Comparison of ENCODE assay signal across 8 cellular contexts in the genomic region with DNA sequence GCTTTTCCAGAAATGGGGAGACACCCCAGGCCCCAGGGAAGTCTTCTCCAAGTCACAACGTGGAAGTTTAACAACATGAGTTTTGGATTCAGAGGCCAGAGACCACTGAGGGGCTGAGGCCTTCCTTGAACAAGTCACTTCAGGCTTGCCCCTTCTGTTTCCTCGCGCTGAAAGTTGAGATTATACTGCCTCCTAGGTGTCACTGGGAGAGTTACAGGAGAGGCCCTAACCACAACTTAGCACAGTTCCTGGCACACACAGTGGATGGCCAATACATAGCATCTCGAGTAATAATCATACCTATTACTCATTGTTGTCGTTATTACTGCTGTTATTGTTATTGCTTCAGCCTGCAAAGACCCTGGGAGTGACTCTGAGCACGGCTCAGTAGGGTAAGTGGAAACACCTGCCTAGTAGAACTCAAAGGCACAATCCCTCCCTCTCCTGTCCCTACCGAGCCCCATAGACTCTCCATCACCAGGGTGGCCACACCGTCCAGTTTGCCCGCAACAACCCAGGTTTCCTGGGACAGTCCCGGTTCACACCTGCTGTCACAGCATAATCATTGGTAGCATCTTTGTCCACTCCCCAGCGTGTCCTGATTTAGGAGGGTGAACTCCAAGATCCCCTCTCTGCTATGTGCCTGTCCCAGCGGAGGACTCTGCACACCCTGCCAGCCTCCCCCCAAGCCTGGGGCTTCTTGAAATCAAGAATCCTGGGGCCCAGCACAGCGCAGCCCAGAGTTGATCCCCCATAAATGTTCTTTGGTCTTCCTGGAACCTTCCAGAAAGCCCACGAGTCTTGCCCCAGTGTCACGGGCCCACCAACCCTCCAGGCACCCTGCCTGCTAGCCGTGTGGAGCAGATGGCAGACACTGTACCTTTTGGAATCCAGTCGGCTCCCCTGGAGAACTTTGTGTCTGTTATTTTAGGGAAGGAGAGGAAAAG.
DNase-seq lines count a peak whose midpoint lies in the region; ATAC-seq and TF ChIP-seq lines count a peak whose summit lies in the region.

No MANE protein-coding gene starts in this region.

- H3K27me3 Mint-ChIP-seq in CD8-positive, alpha-beta T cell (ENCODE audit: low read depth), result no peaks in the 10 kb centered on the region
- H3K27me3 Mint-ChIP-seq in activated CD8-positive, alpha-beta T cell treated with anti-CD3 and anti-CD28 coated beads for 36 hours, result no peaks in the 10 kb centered on the region

- peak overlapping the region; percentile 37 for H3K27ac Mint-ChIP-seq in CD8-positive, alpha-beta T cell
- H3K27ac Mint-ChIP-seq in activated CD8-positive, alpha-beta T cell treated with anti-CD3 and anti-CD28 coated beads for 36 hours, result no peak overlapping the region

- no peak for ATAC-seq in CD8-positive, alpha-beta T cell
- peak; percentile 77 for ATAC-seq in activated CD8-positive, alpha-beta T cell treated with anti-CD3 and anti-CD28 coated beads for 36 hours
- no peak for ATAC-seq in GM18517 (IDR thresholded peaks at IDR 0.05; ENCODE audit: unreplicated experiment)
- no peak for ATAC-seq in HG02588 (IDR thresholded peaks at IDR 0.05; ENCODE audit: unreplicated experiment)

- H3K4me1 ChIP-seq in CD8-positive, alpha-beta T cell (ENCODE audit: insufficient read depth, low read length), result no peaks in the 10 kb centered on the region
- H3K4me1 ChIP-seq in HAP-1 (no peaks in the 10 kb centered on the region), tibial artery (peaks cover 0 to 8% (median 0%) of the 10 kb centered on the region in 4 donors)

- DNase-seq in CD8-positive, alpha-beta T cell, result no peak
- DNase-seq in HAP-1 (ENCODE audit: low spot score in 2 of 2), result peak; percentile 11 to 26
- DNase-seq in activated CD8-positive, alpha-beta T cell treated with anti-CD3 and anti-CD28 coated beads for 36 hours, result no peak
- peak; percentile 63 for DNase-seq in iPS-NIHi11 (ENCODE audit: low spot score)
- DNase-seq in tibial artery, result no peak
- no peak for DNase-seq in HuH-7.5 (ENCODE audit: low spot score)

- H3K27me3 ChIP-seq in CD8-positive, alpha-beta T cell (ENCODE audit: insufficient read depth, low read length), result no peaks in the 10 kb centered on the region
- H3K27me3 ChIP-seq in HAP-1 (ENCODE audit: low read depth) (no peaks in the 10 kb centered on the region), tibial artery (no peaks in the 10 kb centered on the region)

- H3K36me3 ChIP-seq in CD8-positive, alpha-beta T cell (ENCODE audit: insufficient read depth, low read length), result peaks cover 45% of the 10 kb centered on the region
- no peaks in the 10 kb centered on the region for H3K36me3 ChIP-seq in HAP-1 (replicated peaks)
- peaks cover 28 to 55% (median 42%) of the 10 kb centered on the region in 3 donors for H3K36me3 ChIP-seq in tibial artery

- peaks cover 3% of the 10 kb centered on the region for H3K4me1 Mint-ChIP-seq in CD8-positive, alpha-beta T cell (ENCODE audit: low read depth)
- H3K4me1 Mint-ChIP-seq in activated CD8-positive, alpha-beta T cell treated with anti-CD3 and anti-CD28 coated beads for 36 hours (ENCODE audit: low read depth), result peaks cover 3% of the 10 kb centered on the region

- peaks cover 82% of the 10 kb centered on the region for H3K36me3 Mint-ChIP-seq in CD8-positive, alpha-beta T cell
- peaks cover 50% of the 10 kb centered on the region for H3K36me3 Mint-ChIP-seq in activated CD8-positive, alpha-beta T cell treated with anti-CD3 and anti-CD28 coated beads for 36 hours (ENCODE audit: low read depth)

- in situ Hi-C loops in HAP-1 (cut with MboI; ENCODE audit: low sequenced_read_pairs), result loop anchor here (25.0 kb wide), 2 partner anchors 556 to 744 kb away; no protein-coding TSS in a partner anchor

- no peaks in the 10 kb centered on the region for H3K9me3 Mint-ChIP-seq in CD8-positive, alpha-beta T cell
- no peaks in the 10 kb centered on the region for H3K9me3 Mint-ChIP-seq in activated CD8-positive, alpha-beta T cell treated with anti-CD3 and anti-CD28 coated beads for 36 hours

- intact Hi-C loops in CD8-positive, alpha-beta T cell (cut with DNase I, micrococcal nuclease), result no loop called here
- intact Hi-C loops in activated CD8-positive, alpha-beta T cell treated with anti-CD3 and anti-CD28 coated beads for 36 hours (cut with micrococcal nuclease), result no loop called here
- intact Hi-C loops in tibial artery (cut with DNase I; ENCODE audit: low total_unique reads), result loop anchor here (5.0 kb wide), 1 partner anchor 744 kb away; no protein-coding TSS in a partner anchor

- H3K9me3 ChIP-seq in CD8-positive, alpha-beta T cell (ENCODE audit: low read length), result no peaks in the 10 kb centered on the region
- no peaks in the 10 kb centered on the region for H3K9me3 ChIP-seq in HAP-1
- no peaks in the 10 kb centered on the region for H3K9me3 ChIP-seq in tibial artery

- no peak overlapping the region for H3K27ac ChIP-seq in CD8-positive, alpha-beta T cell (ENCODE audit: low read depth, low read length)
- no peak overlapping the region for H3K27ac ChIP-seq in tibial artery

- H3K4me3 ChIP-seq in CD8-positive, alpha-beta T cell (ENCODE audit: low read depth, low read length), result no peak overlapping the region
- H3K4me3 ChIP-seq in HAP-1, result no peak overlapping the region
- H3K4me3 ChIP-seq in tibial artery, result no peak overlapping the region

- TF ChIP-seq CTCF in CD8-positive, alpha-beta T cell (IDR thresholded peaks at IDR 0.05), result peak; percentile 12
- TF ChIP-seq CTCF in activated CD8-positive, alpha-beta T cell treated with anti-CD3 and anti-CD28 coated beads for 36 hours (IDR thresholded peaks at IDR 0.05), result peak; percentile 55
- TF ChIP-seq CTCF in tibial artery (IDR thresholded peaks at IDR 0.05), result peak; percentile 46 to 50

- CTCF ChIA-PET in CD8-positive, alpha-beta T cell (lab: Charles Lee), result interaction anchor here (2.0 to 3.5 kb wide), 2 partner anchors 11 to 96 kb away, joined by 8 to 13 read pairs; no protein-coding TSS in a partner anchor
- CTCF ChIA-PET in activated CD8-positive, alpha-beta T cell treated with anti-CD3 and anti-CD28 coated beads for 36 hours (lab: Charles Lee), result interaction anchor here (1.1 to 1.8 kb wide), 2 partner anchors 13 to 101 kb away, joined by 4 to 5 read pairs; no protein-coding TSS in a partner anchor

- no peak overlapping the region for H3K4me3 Mint-ChIP-seq in CD8-positive, alpha-beta T cell
- no peak overlapping the region for H3K4me3 Mint-ChIP-seq in activated CD8-positive, alpha-beta T cell treated with anti-CD3 and anti-CD28 coated beads for 36 hours

- POLR2A ChIA-PET in CD8-positive, alpha-beta T cell (lab: Charles Lee), result no interaction called here
- POLR2A ChIA-PET in activated CD8-positive, alpha-beta T cell treated with anti-CD3 and anti-CD28 coated beads for 36 hours (lab: Charles Lee), result no interaction called here

Comparison
In these comparisons a context has a peak if more than half of its experiments do, and no peak if none do; other contexts are left out.
1. DNase-seq: peak in HAP-1 (2 of 2) and iPS-NIHi11 (single experiment); none in CD8-positive, alpha-beta T cell (0 of 7), activated CD8-positive, alpha-beta T cell treated with anti-CD3 and anti-CD28 coated beads for 36 hours (single experiment), tibial artery (0 of 2) and HuH-7.5 (single experiment).
2. Peak in every context shown above with its lines, with median percentiles within 50 percentile points of each other: CTCF ChIP-seq.